Comparison of ENCODE assay signal across 23 cellular contexts in genomic region chr7:268991-269390, GRCh38. TPM values are rescaled to one million over a fixed set of nuclear protein-coding genes. Genes with fewer than 3 reads are reported as not detected.
"Had no signal": no experiment of that assay in that cellular context is flagged by ENCODE, and none has a peak within 500 bp of the region (broad histone marks: within the 10 kb centered on the region; RNA-seq: fewer than 3 reads in every experiment).

No MANE protein-coding gene starts in this region.

- H3K9me3 ChIP-seq: colonic mucosa had no signal

- H3K27ac ChIP-seq: colonic mucosa, esophagus squamous epithelium, gastroesophageal sphincter, hepatocyte, left lung, lower lobe of right lung, right atrium auricular region, stomach, thoracic aorta, transverse colon had no signal

- H3K4me1 ChIP-seq: colonic mucosa, gastroesophageal sphincter, left lung, right atrium auricular region had no signal

- DNase-seq: cerebellar nuclear complex; colonic mucosa; dermis blood vessel endothelial cell; esophagus squamous epithelium; foreskin fibroblast; lower lobe of right lung; small intestine; stimulated activated CD4-positive, alpha-beta T cell treated with anti-CD3 and anti-CD28 coated beads, Interleukin-12 subunit alpha, Interleukin-12 subunit beta, amount 100 ng/mL, for 4 hours; stimulated activated naive CD4-positive, alpha-beta T cell; stomach; substantia nigra; transverse colon had no signal

- H3K36me3 ChIP-seq: colonic mucosa, esophagus squamous epithelium, gastroesophageal sphincter, left lung, lower lobe of right lung, right atrium auricular region, stomach, thoracic aorta, transverse colon had no signal

- H3K27me3 ChIP-seq: colonic mucosa, hepatocyte, left lung, right atrium auricular region, transverse colon had no signal

- ATAC-seq: gastroesophageal sphincter; left lung; lower lobe of right lung; natural killer cell treated with Interleukin-12 subunit alpha and Interleukin-12 subunit beta and Interleukin-15 and Interleukin-18, amount 100 ng/mL, for 72 hours had no signal

- H3K4me3 ChIP-seq: colonic mucosa, esophagus squamous epithelium, gastroesophageal sphincter, hepatocyte, left lung, lower lobe of right lung, right atrium auricular region, stomach, thoracic aorta, transverse colon had no signal

RNA-seq across cellular contexts. Expression of gene FOXL3, which starts 21.0 kb away (rescaled TPM):
- total RNA-seq: dermis blood vessel endothelial cell; epithelial cell of proximal tubule; esophagus squamous epithelium; gastroesophageal sphincter; hepatocyte; kidney epithelial cell; left lung; lower lobe of right lung; mesothelial cell of epicardium; natural killer cell treated with Interleukin-12 subunit alpha and Interleukin-12 subunit beta and Interleukin-15 and Interleukin-18, amount 100 ng/mL, for 72 hours; omental fat pad; right atrium auricular region; stomach; thoracic aorta; transverse colon; ureter had no signal
